27 cellular contexts compared by ENCODE assay signal in genomic region chr5:169374761-169375160, GRCh38.
A peak's percentile ranks its signal among the peaks of the same experiment; 100 is the strongest.
DNase-seq lines count a peak whose midpoint lies in the region; ATAC-seq, FAIRE-seq and TF ChIP-seq lines count a peak whose summit lies in the region.
"Had no signal": no experiment of that assay in that cellular context is flagged by ENCODE, and none has a peak within 500 bp of the region (broad histone marks: within the 10 kb centered on the region; RNA-seq: fewer than 3 reads in every experiment).

No MANE protein-coding gene starts in this region.

- H3K9me1 ChIP-seq in keratinocyte (ENCODE audit: control insufficient read depth, extremely low read depth, insufficient read depth, low read length) = no peaks in the 10 kb centered on the region

- H3K27ac ChIP-seq in A549 (peak overlapping the region; percentile 26 to 60; a peak in 4 of 6 replicates), SK-N-SH (ENCODE audit: low read depth in 2 of 2, low read length in 1 of 2) (peak overlapping the region in 1 of 2 experiments; percentile 11; a peak in 1 of 4 replicates), keratinocyte (ENCODE audit: control insufficient read depth, insufficient read depth, low read length) (no peak overlapping the region), testis (no peak overlapping the region)
- H3K27ac ChIP-seq: BLaER1 treated with 17β-estradiol and CSF1 and Interleukin-3, amounts not matched to agents 10 nM and 100 nM; heart right ventricle; KMS-11 had no signal

- no peak overlapping the region for H3K9ac ChIP-seq in SK-N-SH
- H3K9ac ChIP-seq in keratinocyte (ENCODE audit: control insufficient read depth, extremely low read depth, insufficient read depth, low read length) = no peak overlapping the region
- H3K9ac ChIP-seq: BLaER1 treated with 17β-estradiol and CSF1 and Interleukin-3, amounts not matched to agents 10 nM and 100 nM; KMS-11 had no signal

- intact Hi-C loops in testis (cut with DNase I; ENCODE audit: low total_unique reads) = no loop called here

- H3K79me2 ChIP-seq in SK-N-SH (ENCODE audit: insufficient read depth) = no peaks in the 10 kb centered on the region
- H3K79me2 ChIP-seq in keratinocyte (ENCODE audit: control insufficient read depth, insufficient read depth, low read length) = no peaks in the 10 kb centered on the region

- FAIRE-seq in A549 (lab: Jason Lieb, UNC) (no peak), keratinocyte (lab: Jason Lieb, UNC) (no peak)
- FAIRE-seq: urothelium cell line had no signal

- dilution Hi-C loops in keratinocyte (cut with MboI; ENCODE audit: extremely low pct_ligation_motif_present, low sequenced_read_pairs) = no loop called here

- H4K20me1 ChIP-seq in SK-N-SH (ENCODE audit: insufficient read depth) (no peaks in the 10 kb centered on the region), keratinocyte (ENCODE audit: control insufficient read depth, extremely low read depth, insufficient read depth, low read length) (no peaks in the 10 kb centered on the region)
- H4K20me1 ChIP-seq: BLaER1 treated with 17β-estradiol and CSF1 and Interleukin-3, amounts not matched to agents 10 nM and 100 nM had no signal

- TF ChIP-seq RAD21 in A549 (conservative IDR thresholded peaks at IDR 0.05 in 1 of 2, IDR thresholded peaks at IDR 0.05 in 1 of 2) (no peak), SK-N-SH (IDR thresholded peaks at IDR 0.05; ENCODE audit: low read length) (no peak)

- H3K4me2 ChIP-seq in A549 (peak overlapping the region; percentile 49), SK-N-SH (peak overlapping the region; percentile 32), keratinocyte (ENCODE audit: control insufficient read depth, extremely low read depth, insufficient read depth, low read depth, low read length) (no peak overlapping the region)
- H3K4me2 ChIP-seq: BLaER1 treated with 17β-estradiol and CSF1 and Interleukin-3, amounts not matched to agents 10 nM and 100 nM; KMS-11; smooth muscle cell had no signal

- no peak for TF ChIP-seq POLR2A in A549 (IDR thresholded peaks at IDR 0.05; ENCODE audit: low read length)
- TF ChIP-seq POLR2A in testis (IDR thresholded peaks at IDR 0.05) = no peak

- 17% methylated on average over 2 of the region's 2 CpGs for WGBS in A549 (ENCODE audit: missing lambda C conversion rate)
- 0% methylated on average over 2 of the region's 2 CpGs for WGBS in SK-N-SH (ENCODE audit: low lambda C conversion rate)
- WGBS in testis, 2 donors = 26 to 31% methylated on average over 2 of the region's 2 CpGs

- H3K9me3 ChIP-seq in A549 = no peaks in the 10 kb centered on the region
- H3K9me3 ChIP-seq in SK-N-SH = no peaks in the 10 kb centered on the region; the same call in 1 of the 2 replicates
- no peaks in the 10 kb centered on the region for H3K9me3 ChIP-seq in keratinocyte (ENCODE audit: control insufficient read depth, low read depth, low read length)
- H3K9me3 ChIP-seq in testis = no peaks in the 10 kb centered on the region

- no peak overlapping the region for H3K27ac Mint-ChIP-seq in HFFc6
- H3K27ac Mint-ChIP-seq in effector memory CD8-positive, alpha-beta T cell = no peak overlapping the region
- H3K27ac Mint-ChIP-seq: activated CD8-positive, alpha-beta T cell treated with anti-CD3 and anti-CD28 coated beads for 36 hours; activated naive CD4-positive, alpha-beta T cell treated with anti-CD3 and anti-CD28 coated beads for 36 hours; endodermal cell; immature natural killer cell; memory B cell; natural killer cell; T-helper 2 cell treated with Interferon-gamma antibody and Interleukin-4, amounts not matched to agents 5 μg/mL and 100 μg/mL, for 36 hours; WTC11 had no signal

- POLR2A ChIA-PET in A549 (lab: Yijun Ruan, JAX) (no interaction called here), SK-N-SH (lab: Yijun Ruan, JAX) (no interaction called here)

- CTCF ChIA-PET in A549 (lab: Yijun Ruan, JAX) = interaction anchor here (0.9 to 1.0 kb wide), 2 partner anchors 11 to 16 kb away, joined by 3 to 6 read pairs; no protein-coding TSS in a partner anchor
- CTCF ChIA-PET in SK-N-SH (lab: Yijun Ruan, JAX) = interaction anchor here (1.4 to 2.0 kb wide), 2 partner anchors 14 to 72 kb away, joined by 3 to 5 read pairs; no protein-coding TSS in a partner anchor

- H3K9me2 ChIP-seq in SK-N-SH = no peaks in the 10 kb centered on the region

- H3K27me3 ChIP-seq in SK-N-SH (ENCODE audit: insufficient read depth) = no peaks in the 10 kb centered on the region
- H3K27me3 ChIP-seq in keratinocyte (ENCODE audit: control insufficient read depth, extremely low read depth, insufficient read depth, low read length) = no peaks in the 10 kb centered on the region
- no peaks in the 10 kb centered on the region for H3K27me3 ChIP-seq in testis
- H3K27me3 ChIP-seq: BLaER1 treated with 17β-estradiol and CSF1 and Interleukin-3, amounts not matched to agents 10 nM and 100 nM had no signal

- TF ChIP-seq CTCF in A549 (IDR thresholded peaks at IDR 0.05) (no peak), HFFc6 (IDR thresholded peaks at IDR 0.05) (no peak), SK-N-SH (IDR thresholded peaks at IDR 0.05) (no peak), keratinocyte (optimal IDR thresholded peaks at IDR 0.05 in 1 of 3, IDR thresholded peaks at IDR 0.05 in 1 of 3, conservative IDR thresholded peaks at IDR 0.05 in 1 of 3; ENCODE audit: extremely low read depth in 1 of 3, insufficient read depth in 2 of 3, low read length in 3 of 3) (no peak), testis (IDR thresholded peaks at IDR 0.05) (no peak)

- no peaks in the 10 kb centered on the region for H3K36me3 Mint-ChIP-seq in HFFc6 (ENCODE audit: low read depth)
- peaks cover 3% of the 10 kb centered on the region for H3K36me3 Mint-ChIP-seq in effector memory CD8-positive, alpha-beta T cell (ENCODE audit: insufficient read depth)
- H3K36me3 Mint-ChIP-seq: immature natural killer cell, memory B cell, natural killer cell, WTC11 had no signal

- H3K4me3 ChIP-seq in A549 (no peak overlapping the region), SK-N-SH (ENCODE audit: low read depth in 2 of 2, low read length in 1 of 2) (no peak overlapping the region), keratinocyte (ENCODE audit: control insufficient read depth in 2 of 3, extremely low read depth in 1 of 3, insufficient read depth in 2 of 3, low read depth in 1 of 3, low read length in 3 of 3) (no peak overlapping the region), testis (no peak overlapping the region)
- H3K4me3 ChIP-seq: BLaER1 treated with 17β-estradiol and CSF1 and Interleukin-3, amounts not matched to agents 10 nM and 100 nM; heart right ventricle; smooth muscle cell had no signal

- TF ChIP-seq EP300 in A549 (IDR thresholded peaks at IDR 0.05) (no peak), SK-N-SH (IDR thresholded peaks at IDR 0.05; ENCODE audit: borderline replicate concordance in 1 of 2, low read depth in 1 of 2, low read length in 1 of 2) (peak in 1 of 2 experiments; percentile 69; a peak in 1 of 4 replicates)

- H3K4me1 Mint-ChIP-seq in HFFc6 (ENCODE audit: low read depth) = peaks cover 23% of the 10 kb centered on the region
- no peaks in the 10 kb centered on the region for H3K4me1 Mint-ChIP-seq in effector memory CD8-positive, alpha-beta T cell (ENCODE audit: low read depth in 2 of 2)
- H3K4me1 Mint-ChIP-seq: immature natural killer cell, memory B cell, natural killer cell had no signal

- H3K4me1 ChIP-seq in A549 (peaks cover 11% of the 10 kb centered on the region), SK-N-SH (ENCODE audit: control insufficient read depth in 1 of 2, insufficient read depth in 2 of 2, low read depth in 1 of 2, low read length in 1 of 2) (peaks cover 0 to 8% of the 10 kb centered on the region in 2 experiments; a peak in 2 of 4 replicates), keratinocyte (ENCODE audit: control insufficient read depth, extremely low read depth, insufficient read depth, low read length) (no peaks in the 10 kb centered on the region), testis (no peaks in the 10 kb centered on the region)
- H3K4me1 ChIP-seq: BLaER1 treated with 17β-estradiol and CSF1 and Interleukin-3, amounts not matched to agents 10 nM and 100 nM; heart right ventricle had no signal

- no peak overlapping the region for H3K4me3 Mint-ChIP-seq in HFFc6
- no peak overlapping the region for H3K4me3 Mint-ChIP-seq in effector memory CD8-positive, alpha-beta T cell
- H3K4me3 Mint-ChIP-seq: activated CD8-positive, alpha-beta T cell treated with anti-CD3 and anti-CD28 coated beads for 36 hours; activated naive CD4-positive, alpha-beta T cell treated with anti-CD3 and anti-CD28 coated beads for 36 hours; endodermal cell; immature natural killer cell; memory B cell; natural killer cell; T-helper 2 cell treated with Interferon-gamma antibody and Interleukin-4, amounts not matched to agents 5 μg/mL and 100 μg/mL, for 36 hours; WTC11 had no signal

- H2AFZ ChIP-seq in SK-N-SH (ENCODE audit: low read depth) (peak overlapping the region; percentile 18; the same call in 1 of the 2 replicates), keratinocyte (ENCODE audit: control insufficient read depth, low read length) (peak overlapping the region; percentile 20)

- peak in 1 of 2 experiments; percentile 6 for DNase-seq in A549 (ENCODE audit: low read depth in 1 of 2, low spot score in 1 of 2)
- DNase-seq in HFFc6 = peak; percentile 55
- DNase-seq in SK-N-SH = peak; percentile 9
- no peak for DNase-seq in keratinocyte (ENCODE audit: low read depth, low spot score)
- no peak for DNase-seq in testis
- no peak for DNase-seq in effector memory CD8-positive, alpha-beta T cell
- no peak for DNase-seq in ACHN
- DNase-seq in left lobe of liver (ENCODE audit: low spot score) = no peak
- DNase-seq: activated CD8-positive, alpha-beta T cell treated with anti-CD3 and anti-CD28 coated beads for 36 hours; activated naive CD4-positive, alpha-beta T cell treated with anti-CD3 and anti-CD28 coated beads for 36 hours; activated T-cell treated with anti-CD3 and anti-CD28 coated beads, Interleukin-2, amount 50 U/mL, for 1 hour; aorta; heart right ventricle; immature natural killer cell; natural killer cell; NCI-H1048; NCI-H2081; NCI-H524; stimulated activated CD4-positive, alpha-beta T cell treated with anti-CD3 and anti-CD28 coated beads, Interleukin-4, amount 100 ng/mL, for 24 hours had no signal

- H3K36me3 ChIP-seq in SK-N-SH (replicated peaks in 1 of 2; ENCODE audit: control insufficient read depth in 1 of 2, insufficient read depth in 2 of 2, low read length in 1 of 2) (no peaks in the 10 kb centered on the region), keratinocyte (ENCODE audit: control insufficient read depth in 2 of 2, extremely low read depth in 1 of 2, insufficient read depth in 2 of 2, low read length in 2 of 2) (no peaks in the 10 kb centered on the region), testis (ENCODE audit: low read depth, missing control alignments) (no peaks in the 10 kb centered on the region)
- H3K36me3 ChIP-seq: BLaER1 treated with 17β-estradiol and CSF1 and Interleukin-3, amounts not matched to agents 10 nM and 100 nM; heart right ventricle had no signal

- H3K9me3 Mint-ChIP-seq in HFFc6 = no peaks in the 10 kb centered on the region
- H3K9me3 Mint-ChIP-seq in effector memory CD8-positive, alpha-beta T cell = peaks cover 0 to 18% of the 10 kb centered on the region in 2 donors
- H3K9me3 Mint-ChIP-seq: T-helper 2 cell treated with Interferon-gamma antibody and Interleukin-4, amounts not matched to agents 5 μg/mL and 100 μg/mL, for 36 hours had no signal

- H3K27me3 Mint-ChIP-seq in HFFc6 (ENCODE audit: insufficient read depth) = no peaks in the 10 kb centered on the region
- peaks cover 0 to 27% of the 10 kb centered on the region in 2 donors for H3K27me3 Mint-ChIP-seq in effector memory CD8-positive, alpha-beta T cell
- H3K27me3 Mint-ChIP-seq: memory B cell had no signal

- H3F3A ChIP-seq in SK-N-SH (replicated peaks; ENCODE audit: insufficient read depth) = no peaks in the 10 kb centered on the region

- ATAC-seq in A549 (peak in 1 of 2 experiments; percentile 48; a peak in 3 of 6 replicates), left lobe of liver (no peak)
- no peak for ATAC-seq in effector memory CD8-positive, alpha-beta T cell (replicated peaks)
- ATAC-seq: activated CD8-positive, alpha-beta T cell treated with anti-CD3 and anti-CD28 coated beads for 36 hours; heart right ventricle; natural killer cell had no signal

- in situ Hi-C loops in ACHN (cut with HindIII; ENCODE audit: low pct_ligation_motif_present, low pct_unique_long_range_greater_than_20kb, low sequenced_read_pairs) = no loop called here

Comparison
In these comparisons a context has a peak if more than half of its experiments do, and no peak if none do; other contexts are left out.
1. DNase-seq: peak in HFFc6 (single experiment) and SK-N-SH (single experiment); none in keratinocyte (single experiment), testis (single experiment), effector memory CD8-positive, alpha-beta T cell (0 of 3), ACHN (single experiment) and left lobe of liver (single experiment).
2. H3K27ac ChIP-seq: peak in A549 (2 of 2); none in keratinocyte (single experiment) and testis (0 of 2).
3. Of the 12 proteins assayed by ChIP-seq in both A549 and SK-N-SH: peak only in A549: none; only in SK-N-SH: MAX and PBX3; in both: none; in neither: 9; mixed calls (peak in some experiments, not most) for 1.